ENCODE assay signal across 6 cellular contexts in genomic region chr1:191140038-191140437, GRCh38.
"Had no signal": no experiment of that assay in that cellular context is flagged by ENCODE, and none has a peak within 500 bp of the region (broad histone marks: within the 10 kb centered on the region; RNA-seq: fewer than 3 reads in every experiment).

No MANE protein-coding gene starts in this region.

- FAIRE-seq: H1, H54 had no signal

- DNase-seq: H9, HCEC 1CT, KG1 had no signal

- ATAC-seq: GM23338 had no signal

- H3K4me3 ChIP-seq: GM23338 had no signal

- H3K4me2 ChIP-seq: GM23338 had no signal

- H2AFZ ChIP-seq: GM23338 had no signal
